In the genomic region with DNA sequence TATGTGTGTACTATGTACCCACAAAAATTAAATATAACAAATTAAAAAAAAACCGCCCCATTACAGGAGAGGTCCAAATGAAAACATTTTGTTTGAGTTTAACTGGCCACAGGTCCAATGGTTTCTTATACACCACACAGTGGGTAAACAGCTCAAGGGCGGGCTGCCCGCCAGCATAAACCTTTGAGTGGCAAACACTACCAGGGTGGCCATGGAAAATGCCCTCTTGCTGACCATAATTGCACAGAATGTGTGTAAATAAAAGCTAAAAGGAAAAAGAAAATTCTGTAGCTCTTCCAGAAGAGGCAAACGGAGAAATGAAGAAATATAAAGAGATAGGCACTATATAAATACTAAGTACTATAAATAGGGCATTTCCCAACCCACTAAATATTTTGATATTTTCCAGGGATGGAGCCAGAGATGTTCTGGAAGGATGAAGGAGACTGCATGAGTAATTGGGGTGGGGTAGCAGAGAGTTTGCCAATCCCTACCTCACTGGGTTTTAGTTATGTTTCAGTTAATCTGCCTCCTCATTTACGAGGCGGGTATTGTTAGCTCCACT, we compare ENCODE assay signal across 8 cellular contexts. TPM values are rescaled to one million over a fixed set of nuclear protein-coding genes. Genes with fewer than 3 reads are reported as not detected.
A peak's percentile ranks its signal among the peaks of the same experiment; 100 is the strongest.
DNase-seq lines count a peak whose midpoint lies in the region; ATAC-seq and TF ChIP-seq lines count a peak whose summit lies in the region.

No MANE protein-coding gene starts in this region.

- no peaks in the 10 kb centered on the region for H3K27me3 Mint-ChIP-seq in neural crest cell (ENCODE audit: low read depth)

- H3K9me3 ChIP-seq in NT2/D1 (ENCODE audit: insufficient read depth, low read length): no peaks in the 10 kb centered on the region

- no peaks in the 10 kb centered on the region for H3K27me3 ChIP-seq in NT2/D1 (ENCODE audit: insufficient read depth, insufficient read length)

- in situ Hi-C loops in G401 (cut with HindIII; ENCODE audit: low sequenced_read_pairs): no loop called here

- H3K4me3 ChIP-seq in NT2/D1 (ENCODE audit: insufficient read length, low read depth): no peak overlapping the region
- H3K4me3 ChIP-seq in epithelial cell of esophagus (ENCODE audit: low read length): peak overlapping the region; percentile 88

- peak overlapping the region; percentile 98 for H3K27ac Mint-ChIP-seq in neural crest cell (ENCODE audit: unreplicated experiment)

- TF ChIP-seq CTCF in epithelial cell of esophagus (IDR thresholded peaks at IDR 0.05; ENCODE audit: insufficient read depth, low read depth, low read length, missing control alignments) (no peak), neural crest cell (conservative IDR thresholded peaks at IDR 0.05) (no peak)

- peak overlapping the region; percentile 93 for H3K4me3 Mint-ChIP-seq in neural crest cell

- peak overlapping the region; percentile 94 for H3K9ac ChIP-seq in NT2/D1 (ENCODE audit: insufficient read length, low read depth)

- no peak for ATAC-seq in GM18511 (IDR thresholded peaks at IDR 0.05; ENCODE audit: unreplicated experiment)

- peaks cover 23% of the 10 kb centered on the region for H3K36me3 ChIP-seq in NT2/D1 (ENCODE audit: insufficient read depth, insufficient read length, low read length)

- H3K4me1 Mint-ChIP-seq in neural crest cell: peaks cover 38% of the 10 kb centered on the region

- H3K36me3 Mint-ChIP-seq in neural crest cell (ENCODE audit: low read depth): no peaks in the 10 kb centered on the region

- no peaks in the 10 kb centered on the region for H3K9me3 Mint-ChIP-seq in neural crest cell

- no peaks in the 10 kb centered on the region for H3K4me1 ChIP-seq in NT2/D1 (ENCODE audit: insufficient read depth, insufficient read length)

- peak; percentile 8 for DNase-seq in G401 (ENCODE audit: low spot score)
- no peak for DNase-seq in NT2/D1 (ENCODE audit: low read depth, low spot score)
- DNase-seq in epithelial cell of esophagus (ENCODE audit: low read depth): no peak
- DNase-seq in neural crest cell (ENCODE audit: low read depth, low spot score): no peak
- DNase-seq in NCI-H1930 (lab: John Stamatoyannopoulos, UW): no peak
- DNase-seq in effector CD4-positive, alpha-beta T cell: no peak
- no peak for DNase-seq in amygdala (lab: John Stamatoyannopoulos, UW)

RNA-seq across cellular contexts. Expression of a gene that starts 1.1 kb away (rescaled TPM):
- 18.6 and 32.5 TPM in 2 replicates for total RNA-seq in G401 (2014; rRNA removed; shearing (Covaris generic))
- total RNA-seq in neural crest cell: 36.2 and 39.0 TPM in 2 replicates

RNA-seq across cellular contexts. Expression of a gene that starts 44.0 kb away (rescaled TPM):
- total RNA-seq in G401 (2014; rRNA removed; shearing (Covaris generic)): 8.4 and 10.1 TPM in 2 replicates
- not detected in 2 replicates for total RNA-seq in neural crest cell
